ENCODE assay signal across 20 cellular contexts in the genomic region with DNA sequence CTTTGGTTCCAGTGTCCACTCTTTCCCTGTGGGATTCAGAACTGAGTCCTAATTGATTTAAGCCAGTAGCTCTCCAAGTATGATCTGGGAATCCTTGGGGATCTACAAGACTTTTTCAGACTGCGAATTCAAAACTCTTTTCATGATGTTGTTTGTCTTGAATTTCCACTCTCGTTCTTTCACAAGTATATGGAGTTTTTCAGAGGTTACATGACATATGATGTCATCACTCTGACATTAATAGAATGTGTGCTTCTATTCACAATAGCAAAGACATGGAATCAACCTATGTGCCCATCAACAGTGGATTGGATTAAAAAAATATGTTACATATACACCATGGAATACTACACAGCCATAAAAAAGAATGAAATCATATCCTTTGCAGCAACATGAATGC. TPM values are rescaled to one million over a fixed set of nuclear protein-coding genes. Genes with fewer than 3 reads are reported as not detected.
DNase-seq lines count a peak whose midpoint lies in the region; ATAC-seq and TF ChIP-seq lines count a peak whose summit lies in the region.
"Had no signal": no experiment of that assay in that cellular context is flagged by ENCODE, and none has a peak within 500 bp of the region (broad histone marks: within the 10 kb centered on the region; RNA-seq: fewer than 3 reads in every experiment).

No MANE protein-coding gene starts in this region.

- H3K23ac ChIP-seq in trophoblast cell (ENCODE audit: low read length), result no peak overlapping the region

- H2AFZ ChIP-seq in trophoblast cell (ENCODE audit: insufficient read depth, low read length, poor library complexity), result no peak overlapping the region
- H2AFZ ChIP-seq: GM23338 had no signal

- no peak for TF ChIP-seq EP300 in tibial nerve (IDR thresholded peaks at IDR 0.05)

- H3K27me3 ChIP-seq in trophoblast cell (ENCODE audit: insufficient read depth, low read length) (no peaks in the 10 kb centered on the region), tibial nerve (no peaks in the 10 kb centered on the region), endodermal cell (ENCODE audit: control insufficient read depth, insufficient read depth, low read length, poor library complexity, severe bottlenecking) (no peaks in the 10 kb centered on the region)

- no peaks in the 10 kb centered on the region for H3K36me3 Mint-ChIP-seq in WTC11
- no peaks in the 10 kb centered on the region for H3K36me3 Mint-ChIP-seq in endothelial cell (ENCODE audit: low read depth, unreplicated experiment)
- no peaks in the 10 kb centered on the region for H3K36me3 Mint-ChIP-seq in endodermal cell (ENCODE audit: low read depth)
- H3K36me3 Mint-ChIP-seq: CD4-positive, CD25-positive, alpha-beta regulatory T cell; CD8-positive, alpha-beta T cell had no signal

- DNase-seq in WTC11 (ENCODE audit: low spot score) (no peak), endothelial cell (ENCODE audit: low spot score) (no peak), trophoblast cell (peak; percentile 4 to 62), tibial nerve (ENCODE audit: low spot score in 2 of 2) (no peak), UCSD-AML1 (lab: John Stamatoyannopoulos, UW; ENCODE audit: unreplicated experiment) (no peak), endodermal cell (no peak)
- DNase-seq: Caco-2; CD4-positive, CD25-positive, alpha-beta regulatory T cell; CD8-positive, alpha-beta T cell; DMS153; DND-41; H9; HFFc6 had no signal

- POLR2A ChIA-PET in HEK293 (lab: Yijun Ruan, JAX) (no interaction called here), WTC11 (lab: Charles Lee) (no interaction called here)

- H3K4me3 Mint-ChIP-seq in WTC11 (no peak overlapping the region), endothelial cell (ENCODE audit: unreplicated experiment) (no peak overlapping the region), endodermal cell (no peak overlapping the region)
- H3K4me3 Mint-ChIP-seq: B cell; CD4-positive, CD25-positive, alpha-beta regulatory T cell; CD8-positive, alpha-beta T cell; GM23338; H9; HFFc6 had no signal

- no peak overlapping the region for H2AK5ac ChIP-seq in trophoblast cell (ENCODE audit: low read length)

- no peak overlapping the region for H3K9ac ChIP-seq in trophoblast cell (ENCODE audit: low read length)
- no peak overlapping the region for H3K9ac ChIP-seq in endodermal cell (ENCODE audit: extremely low read depth, low read length, poor library complexity, severe bottlenecking)
- H3K9ac ChIP-seq: BLaER1 had no signal

- CTCF ChIA-PET in HEK293 (lab: Yijun Ruan, JAX) (no interaction called here), WTC11 (lab: Charles Lee) (no interaction called here)

- TF ChIP-seq CTCF in HEK293 (tag by site-specific recombination; IDR thresholded peaks at IDR 0.05) (no peak), WTC11 (IDR thresholded peaks at IDR 0.05) (no peak), endothelial cell (IDR thresholded peaks at IDR 0.05; ENCODE audit: unreplicated experiment) (no peak), tibial nerve (IDR thresholded peaks at IDR 0.05) (no peak), endodermal cell (conservative IDR thresholded peaks at IDR 0.05) (no peak)

- H3K36me3 ChIP-seq in HEK293 (ENCODE audit: control insufficient read depth in 2 of 2, insufficient read depth in 1 of 2, low read length in 2 of 2) (no peaks in the 10 kb centered on the region), trophoblast cell (ENCODE audit: control insufficient read depth in 1 of 2, insufficient read depth in 2 of 2, low read length in 2 of 2) (no peaks in the 10 kb centered on the region), tibial nerve (no peaks in the 10 kb centered on the region), endodermal cell (ENCODE audit: control insufficient read depth, insufficient read depth, low read length) (no peaks in the 10 kb centered on the region)
- H3K36me3 ChIP-seq: BLaER1 had no signal

- no peak overlapping the region for H4K91ac ChIP-seq in trophoblast cell (ENCODE audit: low read depth, low read length)

- H4K12ac ChIP-seq in trophoblast cell (ENCODE audit: low read depth, low read length), result no peak overlapping the region

- no peak overlapping the region for H2BK12ac ChIP-seq in trophoblast cell (ENCODE audit: low read length)

- no peaks in the 10 kb centered on the region for H3K9me3 ChIP-seq in HEK293 (ENCODE audit: control insufficient read depth, insufficient read depth, low read depth, low read length)
- H3K9me3 ChIP-seq in trophoblast cell (ENCODE audit: insufficient read depth, low read depth, low read length), result no peaks in the 10 kb centered on the region
- H3K9me3 ChIP-seq in tibial nerve, result no peaks in the 10 kb centered on the region
- no peaks in the 10 kb centered on the region for H3K9me3 ChIP-seq in endodermal cell (ENCODE audit: control insufficient read depth, low read length)
- H3K9me3 ChIP-seq: BLaER1, Caco-2 had no signal

- H3K4ac ChIP-seq in trophoblast cell (ENCODE audit: low read depth, low read length), result no peak overlapping the region

- peaks cover 10% of the 10 kb centered on the region for H3K4me1 Mint-ChIP-seq in WTC11
- H3K4me1 Mint-ChIP-seq in endothelial cell (ENCODE audit: unreplicated experiment), result peaks cover 11% of the 10 kb centered on the region
- peaks cover 4% of the 10 kb centered on the region for H3K4me1 Mint-ChIP-seq in endodermal cell
- H3K4me1 Mint-ChIP-seq: B cell had no signal

- no peak overlapping the region for H3K18ac ChIP-seq in trophoblast cell (ENCODE audit: low read length)

- H2BK5ac ChIP-seq in trophoblast cell (ENCODE audit: low read depth, low read length, poor library complexity), result no peak overlapping the region

- ATAC-seq in WTC11, result no peak
- no peak for ATAC-seq in GM18498 (IDR thresholded peaks at IDR 0.05; ENCODE audit: unreplicated experiment)
- ATAC-seq: CD8-positive, alpha-beta T cell; GM23338; HCT116 had no signal

- H3K4me2 ChIP-seq in trophoblast cell (ENCODE audit: low read length), result no peak overlapping the region

- H3K79me2 ChIP-seq in trophoblast cell (ENCODE audit: control insufficient read depth, insufficient read depth, low read length, poor library complexity), result no peaks in the 10 kb centered on the region

- no peaks in the 10 kb centered on the region; the same call in 1 of the 2 replicates for H3K27me3 Mint-ChIP-seq in WTC11 (ENCODE audit: low read depth)
- H3K27me3 Mint-ChIP-seq in endothelial cell (ENCODE audit: unreplicated experiment), result no peaks in the 10 kb centered on the region
- H3K27me3 Mint-ChIP-seq in endodermal cell (ENCODE audit: insufficient read depth), result no peaks in the 10 kb centered on the region

- H3K4me1 ChIP-seq in HEK293 (ENCODE audit: control insufficient read depth, insufficient read depth, low read length) (no peaks in the 10 kb centered on the region), trophoblast cell (ENCODE audit: control insufficient read depth in 1 of 2, insufficient read depth in 2 of 2, low read length in 2 of 2) (no peaks in the 10 kb centered on the region), tibial nerve (no peaks in the 10 kb centered on the region), endodermal cell (ENCODE audit: control insufficient read depth, insufficient read depth, low read length) (no peaks in the 10 kb centered on the region)
- H3K4me1 ChIP-seq: Caco-2 had no signal

- no peak overlapping the region for H3K14ac ChIP-seq in trophoblast cell (ENCODE audit: low read length)

- H3K4me3 ChIP-seq in HEK293 (ENCODE audit: low read depth, low read length) (no peak overlapping the region), trophoblast cell (ENCODE audit: low read depth, low read length) (no peak overlapping the region), tibial nerve (no peak overlapping the region), endodermal cell (ENCODE audit: low read length) (no peak overlapping the region)
- H3K4me3 ChIP-seq: BLaER1 had no signal

- H2BK120ac ChIP-seq in trophoblast cell (ENCODE audit: insufficient read depth, low read length, poor library complexity), result no peak overlapping the region

- no peaks in the 10 kb centered on the region for H3K79me1 ChIP-seq in trophoblast cell (ENCODE audit: low read length)

- H4K8ac ChIP-seq in trophoblast cell (ENCODE audit: low read depth, low read length), result no peak overlapping the region

- H3K9me3 Mint-ChIP-seq in WTC11 (peaks cover 3% of the 10 kb centered on the region; the same call in 1 of the 2 replicates), endothelial cell (ENCODE audit: unreplicated experiment) (no peaks in the 10 kb centered on the region), endodermal cell (peaks cover 68% of the 10 kb centered on the region)
- H3K9me3 Mint-ChIP-seq: CD8-positive, alpha-beta T cell; HFFc6 had no signal

- WGBS in trophoblast cell (ENCODE audit: extremely low coverage, insufficient coverage, insufficient read length), result no CpG with 5 or more reads among the region's 2 CpGs
- 66 to 75% methylated on average over 2 of the region's 2 CpGs for WGBS in tibial nerve, 2 donors
- no CpG with 5 or more reads among the region's 2 CpGs for WGBS in endodermal cell (ENCODE audit: insufficient coverage in 1 of 2, insufficient read length in 1 of 2), 2 experiments

- TF ChIP-seq POLR2A in tibial nerve (IDR thresholded peaks at IDR 0.05), result no peak

- H3K27ac ChIP-seq in HEK293 (ENCODE audit: extremely low read depth, low read depth, low read length) (no peak overlapping the region), trophoblast cell (ENCODE audit: low read depth, low read length) (no peak overlapping the region), tibial nerve (no peak overlapping the region), endodermal cell (ENCODE audit: low read depth, low read length) (no peak overlapping the region)
- H3K27ac ChIP-seq: BLaER1, C4-2B had no signal

- H3K27ac Mint-ChIP-seq in WTC11 (peak overlapping the region; percentile 53; the same call in 1 of the 2 replicates), endothelial cell (ENCODE audit: unreplicated experiment) (peak overlapping the region; percentile 61), endodermal cell (no peak overlapping the region)
- H3K27ac Mint-ChIP-seq: B cell; CD4-positive, CD25-positive, alpha-beta regulatory T cell; CD8-positive, alpha-beta T cell; GM23338; HFFc6 had no signal

TF ChIP-seq in HEK293, 187 proteins besides CTCF, POLR2A, EP300 and RAD21 (continues in another document):
- peak; percentile 75; the same call in 1 of the 2 replicates for TF ChIP-seq ZNF146 (tag by site-specific recombination; IDR thresholded peaks at IDR 0.05)
- no peak for TF ChIP-seq ZNF571 (tag by site-specific recombination; IDR thresholded peaks at IDR 0.05)

RNA-seq across cellular contexts. Expression of gene TSR2, which starts 23.2 kb away (rescaled TPM):
- total RNA-seq in WTC11 (2021), result 43.4 to 47.4 TPM (median 45.5 TPM) in 3 replicates
- total RNA-seq in endothelial cell (ENCODE audit: unreplicated experiment), result 41.0 TPM
- 21.6 and 22.9 TPM in 2 replicates for polyA plus RNA-seq in trophoblast cell (2013)
- total RNA-seq in tibial nerve, result 10 to 100 TPM; 24.0 to 40.8 (median 27.2) TPM
- total RNA-seq in endodermal cell, result 10 to 100 TPM; 41.3 to 54.0 TPM
- polyA plus RNA-seq in endodermal cell (2013, experiment 1 of 2), result 24.8 TPM
- polyA plus RNA-seq in endodermal cell (2013, experiment 2 of 2), result 22.2 TPM

RNA-seq across cellular contexts. Expression of gene WNK3, which starts 59.1 kb away (rescaled TPM):
- total RNA-seq in WTC11 (2021) (24.3 to 27.5 TPM (median 27.5 TPM) in 3 replicates), endothelial cell (ENCODE audit: unreplicated experiment) (12.5 TPM), tibial nerve (1 to 10 TPM; 1.8 to 2.2 (median 2.0) TPM), endodermal cell (10 to 100 TPM; 38.3 to 40.4 TPM)
- 1.1 and 1.3 TPM in 2 replicates for polyA plus RNA-seq in trophoblast cell (2013)
- 6.6 TPM for polyA plus RNA-seq in endodermal cell (2013, experiment 1 of 2)
- polyA plus RNA-seq in endodermal cell (2013, experiment 2 of 2), result 8.1 TPM
- total RNA-seq: Caco-2; CD4-positive, CD25-positive, alpha-beta regulatory T cell; CD8-positive, alpha-beta T cell; HFFc6 had no signal

Comparison
In these comparisons a context has a peak if more than half of its experiments do, and no peak if none do; other contexts are left out.
1. DNase-seq: peak in trophoblast cell (2 of 2); none in WTC11 (single experiment), endothelial cell (single experiment), tibial nerve (0 of 2), UCSD-AML1 (single experiment) and endodermal cell (single experiment).
2. Of the 8 proteins assayed by ChIP-seq in both HEK293 and WTC11: peak only in HEK293: ATF2; only in WTC11: none; in both: none; in neither: 7.